16 cellular contexts compared by ENCODE assay signal in the genomic region with DNA sequence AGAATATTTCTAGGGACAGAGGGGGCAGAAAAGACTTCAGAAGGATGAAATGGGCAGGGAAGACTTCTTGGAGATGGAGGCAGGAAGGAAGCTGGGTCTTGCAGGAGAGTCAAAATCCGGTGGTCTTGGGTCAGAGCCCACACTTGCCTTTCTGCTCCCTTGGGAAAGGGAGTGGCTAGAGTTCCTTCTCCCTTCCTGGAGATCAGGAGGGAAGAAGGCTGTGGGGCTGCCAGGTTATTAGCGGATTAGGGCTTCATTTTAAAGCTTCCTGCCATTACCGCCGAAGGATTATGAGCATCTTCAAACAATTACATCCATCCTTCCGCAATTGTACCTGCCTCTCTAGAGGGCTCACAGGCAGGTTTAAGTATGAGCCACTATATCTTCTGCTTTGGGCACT. TPM values are rescaled to one million over a fixed set of nuclear protein-coding genes. Genes with fewer than 3 reads are reported as not detected.
"Had no signal": no experiment of that assay in that cellular context is flagged by ENCODE, and none has a peak within 500 bp of the region (broad histone marks: within the 10 kb centered on the region; RNA-seq: fewer than 3 reads in every experiment).

No MANE protein-coding gene starts in this region.

- H3K9me3 Mint-ChIP-seq: activated CD4-positive, alpha-beta T cell treated with anti-CD3 and anti-CD28 coated beads, Interleukin-2, amount 10 ng/mL, durations not matched to agents 7 days and 5 days; activated naive CD4-positive, alpha-beta T cell treated with anti-CD3 and anti-CD28 coated beads, Interleukin-2, amount 10 ng/mL, durations not matched to agents 7 days and 5 days; activated T-helper 2 cell treated with anti-CD3 and anti-CD28 coated beads, Interferon-gamma antibody, Interleukin-2, Interleukin-4, amounts not matched to agents 10 μg/mL and 5 μg/mL and 100 μg/mL, durations not matched to agents 14 hours and 24 hours and 36 hours; brain; stimulated activated memory B cell treated with anti-CD40 and anti-IgM and Interleukin-4, amounts not matched to agents 10 μg/mL and 1 μg/mL and 100 μg/mL, for 72 hours; T-helper 1 cell treated with Interleukin-12 subunit alpha and Interleukin-12 subunit beta and Interleukin-4 antibody, amounts not matched to agents 30 μg/mL and 1 μg/mL, for 36 hours; type B pancreatic cell; WTC11 had no signal

- H3K36me3 Mint-ChIP-seq: activated naive CD4-positive, alpha-beta T cell treated with anti-CD3 and anti-CD28 coated beads, Interleukin-2, amount 10 ng/mL, durations not matched to agents 7 days and 5 days; brain; neural progenitor cell; stimulated activated memory B cell treated with anti-CD40 and anti-IgM and Interleukin-4, amounts not matched to agents 10 μg/mL and 1 μg/mL and 100 μg/mL, for 72 hours; WTC11 had no signal

- H3K27ac ChIP-seq: neural progenitor cell, right lobe of liver had no signal

- DNase-seq: activated CD4-positive, alpha-beta T cell treated with anti-CD3 and anti-CD28 coated beads, Interleukin-2, amount 10 ng/mL, durations not matched to agents 7 days and 5 days; activated naive CD4-positive, alpha-beta T cell treated with anti-CD3 and anti-CD28 coated beads, Interleukin-2, amount 10 ng/mL, durations not matched to agents 7 days and 5 days; glutamatergic neuron; right lobe of liver; spleen; stimulated activated CD4-positive, alpha-beta T cell treated with anti-CD3 and anti-CD28 coated beads, Interleukin-1b, Interleukin-23, amount 100 ng/mL, for 48 hours had no signal

- H3K4me3 Mint-ChIP-seq: activated CD4-positive, alpha-beta T cell treated with anti-CD3 and anti-CD28 coated beads, Interleukin-2, amount 10 ng/mL, durations not matched to agents 7 days and 5 days; activated naive CD4-positive, alpha-beta T cell treated with anti-CD3 and anti-CD28 coated beads, Interleukin-2, amount 10 ng/mL, durations not matched to agents 7 days and 5 days; brain; neural progenitor cell; stimulated activated memory B cell treated with anti-CD40 and anti-IgM and Interleukin-4, amounts not matched to agents 10 μg/mL and 1 μg/mL and 100 μg/mL, for 72 hours; T-helper 1 cell treated with Interleukin-12 subunit alpha and Interleukin-12 subunit beta and Interleukin-4 antibody, amounts not matched to agents 30 μg/mL and 1 μg/mL, for 36 hours; type B pancreatic cell; WTC11 had no signal

- H3K36me3 ChIP-seq: neural progenitor cell, right lobe of liver, spleen had no signal

- H3K9me3 ChIP-seq: right lobe of liver, spleen had no signal

- H3K27ac Mint-ChIP-seq: activated CD4-positive, alpha-beta T cell treated with anti-CD3 and anti-CD28 coated beads, Interleukin-2, amount 10 ng/mL, durations not matched to agents 7 days and 5 days; activated naive CD4-positive, alpha-beta T cell treated with anti-CD3 and anti-CD28 coated beads, Interleukin-2, amount 10 ng/mL, durations not matched to agents 7 days and 5 days; activated T-helper 2 cell treated with anti-CD3 and anti-CD28 coated beads, Interferon-gamma antibody, Interleukin-2, Interleukin-4, amounts not matched to agents 10 μg/mL and 5 μg/mL and 100 μg/mL, durations not matched to agents 14 hours and 24 hours and 36 hours; neural progenitor cell; stimulated activated memory B cell treated with anti-CD40 and anti-IgM and Interleukin-4, amounts not matched to agents 10 μg/mL and 1 μg/mL and 100 μg/mL, for 72 hours; T-helper 1 cell treated with Interleukin-12 subunit alpha and Interleukin-12 subunit beta and Interleukin-4 antibody, amounts not matched to agents 30 μg/mL and 1 μg/mL, for 36 hours; type B pancreatic cell; WTC11 had no signal

- ATAC-seq: esophagus mucosa; left lobe of liver; right lobe of liver; SK-N-SH treated with all-trans-retinoic acid at 6 μM for 48 hours; stimulated activated memory B cell treated with anti-CD40 and anti-IgM and Interleukin-4, amounts not matched to agents 10 μg/mL and 1 μg/mL and 100 μg/mL, for 72 hours; WTC11 had no signal

- H3K27me3 ChIP-seq: right lobe of liver had no signal

- H3K4me3 ChIP-seq: neural progenitor cell, right lobe of liver, spleen had no signal

RNA-seq across cellular contexts. Expression of gene MYOZ3, which starts 39.8 kb away (rescaled TPM):
- total RNA-seq: esophagus mucosa had no signal
